In the genomic region with DNA sequence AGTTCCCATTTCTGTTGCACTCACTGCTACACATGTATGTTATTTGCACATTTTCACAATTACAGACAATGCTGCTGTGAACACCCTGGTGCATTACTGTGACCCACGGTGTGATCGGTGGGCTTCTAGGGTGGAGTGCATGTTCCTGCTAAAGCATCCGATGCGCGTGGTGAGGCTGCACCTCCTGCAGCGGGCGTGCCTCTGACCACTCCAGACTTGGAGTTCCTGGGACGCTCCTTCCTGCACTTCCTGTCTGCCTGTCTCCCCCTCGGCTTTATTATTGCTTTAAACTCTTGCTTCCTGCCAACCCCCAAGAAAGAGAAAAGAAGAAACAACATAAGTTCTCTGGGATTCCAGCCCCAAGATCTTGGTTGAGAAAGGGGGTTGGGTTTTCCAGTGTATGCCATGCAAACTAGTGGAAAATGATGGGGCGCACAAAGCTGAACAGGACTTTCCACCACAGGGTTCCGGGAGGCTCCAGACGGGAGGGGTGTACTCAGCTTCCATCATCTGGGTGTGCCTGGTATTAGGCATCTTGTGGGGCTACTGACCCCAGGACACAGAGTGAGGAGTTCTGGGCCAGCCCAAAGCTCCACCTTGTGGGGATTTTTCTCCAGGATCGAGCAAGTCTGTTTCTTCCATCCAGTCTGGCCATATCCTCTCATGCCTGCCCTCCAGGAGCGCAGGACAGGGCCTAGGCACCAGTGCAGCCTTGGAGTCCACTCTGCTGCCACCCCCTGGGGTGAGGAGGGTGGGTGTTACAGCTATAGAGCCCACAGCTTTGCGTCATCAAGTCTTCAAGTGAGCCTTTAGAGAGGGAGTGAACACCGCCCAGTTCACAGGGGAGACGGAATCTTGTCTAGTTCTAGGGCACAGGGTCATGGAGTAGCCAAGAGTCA, we compare ENCODE assay signal across 13 cellular contexts. TPM values are rescaled to one million over a fixed set of nuclear protein-coding genes. Genes with fewer than 3 reads are reported as not detected.
DNase-seq lines count a peak whose midpoint lies in the region; FAIRE-seq and TF ChIP-seq lines count a peak whose summit lies in the region.
"Had no signal": no experiment of that assay in that cellular context is flagged by ENCODE, and none has a peak within 500 bp of the region (broad histone marks: within the 10 kb centered on the region; RNA-seq: fewer than 3 reads in every experiment).

No MANE protein-coding gene starts in this region.

- intact Hi-C loops in PC-9 (cut with micrococcal nuclease; ENCODE audit: unreplicated experiment) (no loop called here), CD14-positive monocyte (cut with micrococcal nuclease) (no loop called here)

- no peaks in the 10 kb centered on the region for H3K9me2 ChIP-seq in PC-9 (ENCODE audit: insufficient read depth)

- POLR2A ChIA-PET in PC-9 (lab: Charles Lee; ENCODE audit: unreplicated experiment), result interaction anchor here (0.6 to 0.7 kb wide), 2 partner anchors 72 to 119 kb away, joined by 4 read pairs; no protein-coding TSS in a partner anchor

- H3K4me1 ChIP-seq in PC-9 (replicated peaks; ENCODE audit: insufficient read depth), result peaks cover 9% of the 10 kb centered on the region
- H3K4me1 ChIP-seq: testis had no signal

- H3K27me3 Mint-ChIP-seq in osteocyte (ENCODE audit: unreplicated experiment) (no peaks in the 10 kb centered on the region), CD14-positive monocyte (ENCODE audit: low read depth in 3 of 3) (peaks cover 0 to 1% (median 0%) of the 10 kb centered on the region in 3 donors)

- H3K27ac ChIP-seq in PC-9, result no peak overlapping the region
- H3K27ac ChIP-seq in epithelial cell of prostate, result peak overlapping the region; percentile 91

- H3K4me3 ChIP-seq in PC-9, result no peak overlapping the region
- H3K4me3 ChIP-seq: testis had no signal

- no peak overlapping the region for H3K4me2 ChIP-seq in PC-9

- H3K9me3 Mint-ChIP-seq in osteocyte (ENCODE audit: unreplicated experiment) (no peaks in the 10 kb centered on the region), CD14-positive monocyte (peaks cover 0 to 1% (median 0%) of the 10 kb centered on the region in 7 donors)

- H3K4me3 Mint-ChIP-seq in osteocyte (ENCODE audit: unreplicated experiment), result no peak overlapping the region
- no peak overlapping the region for H3K4me3 Mint-ChIP-seq in CD14-positive monocyte

- TF ChIP-seq CTCF in PC-9 (conservative IDR thresholded peaks at IDR 0.05) (peak; percentile 54; the same call in 1 of the 2 replicates), osteocyte (IDR thresholded peaks at IDR 0.05) (no peak), CD14-positive monocyte (IDR thresholded peaks at IDR 0.05) (no peak)

- TF ChIP-seq POLR2A in GM12891 (IDR thresholded peaks at IDR 0.05; ENCODE audit: low read depth, low read length), result peak; percentile 44; the same call in 1 of the 2 replicates

- H3K9me3 ChIP-seq in PC-9 (ENCODE audit: insufficient read depth, low read depth), result no peaks in the 10 kb centered on the region
- H3K9me3 ChIP-seq: testis had no signal

- peaks cover 27% of the 10 kb centered on the region for H4K20me1 ChIP-seq in PC-9 (ENCODE audit: insufficient read depth)

- CTCF ChIA-PET in PC-9 (lab: Charles Lee), result interaction anchor here (1.1 kb wide), 1 partner anchor 7 kb away, joined by 5 read pairs; no protein-coding TSS in a partner anchor

- peaks cover 64% of the 10 kb centered on the region for H3F3A ChIP-seq in PC-9 (ENCODE audit: insufficient read depth, low read depth)

- H3K27ac Mint-ChIP-seq in osteocyte (ENCODE audit: unreplicated experiment) (peak overlapping the region; percentile 74), CD14-positive monocyte (peak overlapping the region in 3 of 7 donors; percentile 22 to 54 (median 46))

- DNase-seq in GM12891 (ENCODE audit: insufficient read length, low spot score) (no peak), PC-9 (no peak), epithelial cell of prostate (ENCODE audit: low read depth, low spot score) (no peak), osteocyte (ENCODE audit: extremely low spot score, unreplicated experiment) (no peak), NCI-H187 treated with DMSO at 0.1 percent for 48 hours (lab: John Stamatoyannopoulos, UW) (no peak), CD14-positive monocyte (ENCODE audit: low spot score) (no peak)
- no peak for DNase-seq in activated effector memory CD4-positive, alpha-beta T cell treated with anti-CD3 and anti-CD28 coated beads, Interleukin-2, amount 50 U/mL, for 16 hours
- DNase-seq: aorta, NCI-H2171 treated with DMSO at 0.1 percent for 48 hours, retina, T-helper 9 cell, testis had no signal

- H3K27me3 ChIP-seq in PC-9 (ENCODE audit: insufficient read depth, low read depth), result no peaks in the 10 kb centered on the region
- H3K27me3 ChIP-seq: testis had no signal

- no peak overlapping the region for H2AFZ ChIP-seq in PC-9

- no peaks in the 10 kb centered on the region for H3K79me2 ChIP-seq in PC-9 (ENCODE audit: low read depth)

- peaks cover 12% of the 10 kb centered on the region for H3K4me1 Mint-ChIP-seq in osteocyte (ENCODE audit: unreplicated experiment)
- no peaks in the 10 kb centered on the region for H3K4me1 Mint-ChIP-seq in CD14-positive monocyte

- no TSS peak for BruUV-seq in PC-9 (replicated peaks; lab: Mats Ljungman, UMichigan)

- no peak for FAIRE-seq in GM12891 (lab: Jason Lieb, UNC)
- FAIRE-seq: endometrium had no signal

- H3K36me3 ChIP-seq in PC-9 (ENCODE audit: low read depth), result peaks cover 18% of the 10 kb centered on the region; the same call in 1 of the 2 replicates

- H3K36me3 Mint-ChIP-seq in osteocyte (ENCODE audit: unreplicated experiment), result peaks cover 17% of the 10 kb centered on the region
- H3K36me3 Mint-ChIP-seq in CD14-positive monocyte, result peaks cover 42 to 46% of the 10 kb centered on the region in 2 donors

TF ChIP-seq in GM12891, 5 proteins besides CTCF, POLR2A, EP300 and RAD21:
- TF ChIP-seq POU2F2 (IDR thresholded peaks at IDR 0.05; ENCODE audit: low read depth, low read length) (no peak), POLR2AphosphoS5 (IDR thresholded peaks at IDR 0.05; ENCODE audit: low read depth, low read length) (peak; percentile 43; the same call in 1 of the 2 replicates)

RNA-seq across cellular contexts. Expression of gene RPL32, which starts 11.2 kb away (rescaled TPM):
- polyA plus RNA-seq in GM12891 (2012; ENCODE audit: low read depth, missing spikeins), result 5,644 TPM
- total RNA-seq in PC-9 (2021) (1,195 and 1,662 TPM in 2 replicates), osteocyte (1,247 and 1,287 TPM in 2 replicates)
- 1,000 to 10,000 TPM in 1 of 2 donors, 100 to 1,000 TPM in 1; 942 to 1,052 TPM for polyA plus RNA-seq in CD14-positive monocyte

RNA-seq across cellular contexts. Expression of gene CAND2, which starts 33.7 kb away (rescaled TPM):
- 0.27 TPM for polyA plus RNA-seq in GM12891 (2012; ENCODE audit: low read depth, missing spikeins)
- 0.30 and 0.37 TPM in 2 replicates for total RNA-seq in PC-9 (2021)
- total RNA-seq in osteocyte, result 9.6 and 10.4 TPM in 2 replicates
- polyA plus RNA-seq in CD14-positive monocyte, result not detected
